Comparison of ENCODE assay signal across 8 cellular contexts in the genomic region with DNA sequence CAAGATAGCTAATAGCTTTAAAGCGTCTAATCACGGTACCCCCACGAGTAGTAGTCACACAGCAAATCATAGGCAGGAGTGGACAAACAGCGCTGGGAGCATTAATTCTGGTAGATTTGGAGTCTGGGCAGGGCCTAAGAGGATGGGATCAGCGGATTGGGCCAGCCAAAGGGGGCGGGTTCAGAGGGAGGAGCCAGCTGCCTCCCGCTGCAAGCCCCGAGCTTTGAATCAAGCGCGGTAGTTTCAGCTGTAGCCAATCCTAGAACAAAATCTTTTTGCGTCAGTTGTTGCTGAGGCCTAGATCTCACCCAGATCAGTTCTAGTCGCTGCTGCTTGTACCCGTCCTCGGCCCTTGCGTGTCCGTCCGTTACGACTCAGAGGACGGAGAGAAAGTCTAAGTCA. TPM values are rescaled to one million over a fixed set of nuclear protein-coding genes. Genes with fewer than 3 reads are reported as not detected.
DNase-seq lines count a peak whose midpoint lies in the region; ATAC-seq and FAIRE-seq lines count a peak whose summit lies in the region.

No MANE protein-coding gene starts in this region.

- POLR2A ChIA-PET in CD8-positive, alpha-beta memory T cell (lab: Charles Lee): interaction anchor here (0.7 to 1.9 kb wide), 12 partner anchors 17 to 909 kb away, joined by 3 to 9 read pairs (median 4); a partner anchor contains a TSS

- peaks cover 0 to 12% (median 0%) of the 10 kb centered on the region in 3 donors for H3K36me3 Mint-ChIP-seq in CD8-positive, alpha-beta memory T cell

- H3K4me3 ChIP-seq in CD8-positive, alpha-beta memory T cell (ENCODE audit: low read length): peak overlapping the region; percentile 95

- peak overlapping the region; percentile 96 to 99 (median 99) for H3K27ac Mint-ChIP-seq in CD8-positive, alpha-beta memory T cell

- H3K4me1 Mint-ChIP-seq in CD8-positive, alpha-beta memory T cell: peaks cover 31 to 34% (median 34%) of the 10 kb centered on the region in 3 donors

- H3K4me1 ChIP-seq in CD8-positive, alpha-beta memory T cell (ENCODE audit: insufficient read depth, low read length): peaks cover 21% of the 10 kb centered on the region

- CTCF ChIA-PET in CD8-positive, alpha-beta memory T cell (lab: Charles Lee): interaction anchor here (0.7 to 6.9 kb wide), 9 partner anchors 8 to 574 kb away, joined by 3 to 48 read pairs (median 3); a partner anchor contains a TSS

- no peaks in the 10 kb centered on the region for H3K36me3 ChIP-seq in CD8-positive, alpha-beta memory T cell (ENCODE audit: insufficient read depth, low read length)

- H3K27ac ChIP-seq in CD8-positive, alpha-beta memory T cell (ENCODE audit: low read depth, low read length): peak overlapping the region; percentile 95

- ATAC-seq in GM21360 (IDR thresholded peaks at IDR 0.05; ENCODE audit: unreplicated experiment): peak; percentile 64

- no peaks in the 10 kb centered on the region for H3K27me3 ChIP-seq in CD8-positive, alpha-beta memory T cell (ENCODE audit: insufficient read depth, low read length, poor library complexity, severe bottlenecking)

- peaks cover 0 to 2% of the 10 kb centered on the region in 2 donors for H3K27me3 Mint-ChIP-seq in CD8-positive, alpha-beta memory T cell

- H3K9me3 ChIP-seq in CD8-positive, alpha-beta memory T cell (ENCODE audit: low read length): no peaks in the 10 kb centered on the region

- peak; percentile 93 to 96 (median 94) for DNase-seq in CD8-positive, alpha-beta memory T cell
- peak; percentile 97 for DNase-seq in HT-29 (ENCODE audit: low spot score)
- peak; percentile 89 for DNase-seq in NK-92 treated with Interleukin-12 subunit alpha and Interleukin-12 subunit beta, amount 100 ng/mL, for 24 hours (lab: John Stamatoyannopoulos, UW)
- peak; percentile 81 for DNase-seq in activated CD8-positive, alpha-beta memory T cell treated with anti-CD3 and anti-CD28 coated beads, Interleukin-2, amount 50 U/mL, for 24 hours (ENCODE audit: extremely low read depth)
- peak; percentile 95 for DNase-seq in mesenteric fat pad (ENCODE audit: low spot score)
- peak; percentile 66 for DNase-seq in stimulated activated CD8-positive, alpha-beta memory T cell treated with anti-CD3 and anti-CD28 coated beads, Interleukin-15, amount 100 ng/mL, for 24 hours (ENCODE audit: low read depth)

- peak; percentile 92 for FAIRE-seq in endometrium (lab: Jason Lieb, UNC)

- H3K4me3 Mint-ChIP-seq in CD8-positive, alpha-beta memory T cell: peak overlapping the region; percentile 93 to 100 (median 99)

- no peaks in the 10 kb centered on the region for H3K9me3 Mint-ChIP-seq in CD8-positive, alpha-beta memory T cell

RNA-seq across cellular contexts. Expression of a gene that starts 0.6 kb away (rescaled TPM):
- 100 to 1,000 TPM; 212 to 219 TPM for total RNA-seq in CD8-positive, alpha-beta memory T cell
- 79.9 TPM for polyA plus RNA-seq in CD8-positive, alpha-beta memory T cell
- total RNA-seq in HT-29 (2014; rRNA removed; shearing (Covaris generic)): 100 and 105 TPM in 2 replicates
- 57.6 TPM for total RNA-seq in mesenteric fat pad

RNA-seq across cellular contexts. Expression of a gene that starts 32.6 kb away (rescaled TPM):
- total RNA-seq in CD8-positive, alpha-beta memory T cell: 100 to 1,000 TPM; 204 to 217 TPM
- polyA plus RNA-seq in CD8-positive, alpha-beta memory T cell: 98.3 TPM
- total RNA-seq in HT-29 (2014; rRNA removed; shearing (Covaris generic)): 145 and 161 TPM in 2 replicates
- total RNA-seq in mesenteric fat pad: 132 TPM

RNA-seq across cellular contexts. Expression of a gene that starts 40.6 kb away (rescaled TPM):
- 1 to 10 TPM; 1.4 TPM for total RNA-seq in CD8-positive, alpha-beta memory T cell
- 0.13 TPM for polyA plus RNA-seq in CD8-positive, alpha-beta memory T cell
- total RNA-seq in HT-29 (2014; rRNA removed; shearing (Covaris generic)): 0.86 and 1.3 TPM in 2 replicates
- 2.4 TPM for total RNA-seq in mesenteric fat pad

Comparison
In these comparisons a context has a peak if more than half of its experiments do, and no peak if none do; other contexts are left out.
1. Peak in every context shown above with its lines: DNase-seq, ATAC-seq, H3K4me3 ChIP-seq and H3K27ac ChIP-seq.